ENCODE assay signal across 19 cellular contexts in the genomic region with DNA sequence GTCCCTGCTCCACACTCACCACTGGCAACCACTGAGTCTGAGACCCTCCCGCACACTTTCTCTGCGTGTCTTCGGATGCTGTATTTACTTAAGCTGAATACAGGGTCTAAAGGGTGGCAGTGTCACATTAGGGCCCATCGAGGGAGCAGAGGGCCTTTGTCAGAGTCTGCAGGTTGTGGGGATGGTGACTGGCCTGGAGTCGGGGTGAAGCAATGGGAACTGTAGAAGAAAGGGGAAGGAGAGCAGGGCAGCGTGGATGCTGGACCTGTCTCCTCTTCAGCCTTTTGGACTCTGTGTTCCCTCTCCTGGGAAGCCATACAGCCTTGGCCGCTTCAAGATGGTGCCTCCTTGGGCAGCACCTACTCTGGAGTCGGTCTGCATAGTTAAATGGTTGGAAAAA.
"Had no signal": no experiment of that assay in that cellular context is flagged by ENCODE, and none has a peak within 500 bp of the region (broad histone marks: within the 10 kb centered on the region; RNA-seq: fewer than 3 reads in every experiment).

No MANE protein-coding gene starts in this region.

- H3K27me3 Mint-ChIP-seq: stimulated activated naive CD8-positive, alpha-beta T cell treated with anti-CD3 and anti-CD28 coated beads, Interleukin-15, Interleukin-2, amounts not matched to agents 100 ng/mL and 50 ng/mL, for 24 hours had no signal

- ATAC-seq: activated T-cell treated with anti-CD3 and anti-CD28 coated beads, Interleukin-2, amount 50 U/mL, for 72 hours; foreskin keratinocyte; heart right ventricle; left lung; naive thymus-derived CD8-positive, alpha-beta T cell had no signal

- H3K9me3 Mint-ChIP-seq: activated CD4-positive, alpha-beta T cell treated with anti-CD3 and anti-CD28 coated beads, Interleukin-2, amount 10 ng/mL, durations not matched to agents 7 days and 5 days; activated T-cell treated with anti-CD3 and anti-CD28 coated beads, Interleukin-2, amount 50 U/mL, for 72 hours; naive thymus-derived CD8-positive, alpha-beta T cell; stimulated activated naive CD8-positive, alpha-beta T cell treated with anti-CD3 and anti-CD28 coated beads, Interleukin-15, Interleukin-2, amounts not matched to agents 100 ng/mL and 50 ng/mL, for 24 hours; T-helper 2 cell treated with Interferon-gamma antibody and Interleukin-4, amounts not matched to agents 5 μg/mL and 100 μg/mL, for 36 hours had no signal

- FAIRE-seq: astrocyte, endothelial cell of umbilical vein, keratinocyte, urothelium cell line had no signal

- H3K4me3 ChIP-seq: colonic mucosa, heart right ventricle, left lung, spleen, testis had no signal

- H3K36me3 ChIP-seq: colonic mucosa had no signal

- DNase-seq: activated CD4-positive, alpha-beta T cell treated with anti-CD3 and anti-CD28 coated beads, Interleukin-2, amount 10 ng/mL, durations not matched to agents 7 days and 5 days; activated CD8-positive, alpha-beta memory T cell treated with anti-CD3 and anti-CD28 coated beads, Interleukin-2, amount 50 U/mL, for 48 hours; activated gamma-delta T cell treated with Interleukin-2 at 50 U/mL for 16 hours; activated T-cell treated with anti-CD3 and anti-CD28 coated beads, Interleukin-2, amount 50 U/mL, for 72 hours; colonic mucosa; effector CD4-positive, alpha-beta T cell; foreskin keratinocyte; heart right ventricle; left lung; mesenchymal stem cell; naive thymus-derived CD8-positive, alpha-beta T cell; spleen; testis had no signal

- H3K27ac Mint-ChIP-seq: activated CD4-positive, alpha-beta T cell treated with anti-CD3 and anti-CD28 coated beads, Interleukin-2, amount 10 ng/mL, durations not matched to agents 7 days and 5 days; activated T-cell treated with anti-CD3 and anti-CD28 coated beads, Interleukin-2, amount 50 U/mL, for 72 hours; stimulated activated naive CD8-positive, alpha-beta T cell treated with anti-CD3 and anti-CD28 coated beads, Interleukin-15, Interleukin-2, amounts not matched to agents 100 ng/mL and 50 ng/mL, for 24 hours; T-helper 2 cell treated with Interferon-gamma antibody and Interleukin-4, amounts not matched to agents 5 μg/mL and 100 μg/mL, for 36 hours had no signal

- H3K27ac ChIP-seq: colonic mucosa, foreskin keratinocyte, testis had no signal

- H3K27me3 ChIP-seq: colonic mucosa, heart right ventricle, left lung, spleen, testis had no signal

- H3K4me3 Mint-ChIP-seq: activated CD4-positive, alpha-beta T cell treated with anti-CD3 and anti-CD28 coated beads, Interleukin-2, amount 10 ng/mL, durations not matched to agents 7 days and 5 days; activated T-cell treated with anti-CD3 and anti-CD28 coated beads, Interleukin-2, amount 50 U/mL, for 72 hours; naive thymus-derived CD8-positive, alpha-beta T cell; stimulated activated naive CD8-positive, alpha-beta T cell treated with anti-CD3 and anti-CD28 coated beads, Interleukin-15, Interleukin-2, amounts not matched to agents 100 ng/mL and 50 ng/mL, for 24 hours; T-helper 2 cell treated with Interferon-gamma antibody and Interleukin-4, amounts not matched to agents 5 μg/mL and 100 μg/mL, for 36 hours had no signal

- H3K9me3 ChIP-seq: colonic mucosa, heart right ventricle, left lung, spleen, testis had no signal

- H3K4me1 ChIP-seq: foreskin keratinocyte had no signal
